In the genomic region with DNA sequence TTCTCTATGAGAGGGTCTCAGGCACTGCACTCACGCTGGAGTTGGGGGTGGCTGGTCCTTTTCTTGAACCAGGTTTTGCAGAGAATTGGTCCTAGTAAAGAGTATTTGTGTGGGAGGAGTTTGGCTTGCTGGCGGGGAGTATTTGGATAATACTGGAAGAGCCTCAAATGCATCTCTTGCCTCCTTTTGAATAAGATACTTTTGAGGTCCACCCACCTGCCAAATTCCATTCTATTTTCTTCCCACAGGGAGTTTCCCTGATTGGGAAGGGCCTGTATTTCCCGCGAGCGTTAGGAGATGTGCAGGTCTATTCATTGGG, we compare ENCODE assay signal across 8 cellular contexts. TPM values are rescaled to one million over a fixed set of nuclear protein-coding genes. Genes with fewer than 3 reads are reported as not detected.
DNase-seq lines count a peak whose midpoint lies in the region; ATAC-seq, FAIRE-seq and TF ChIP-seq lines count a peak whose summit lies in the region.

No MANE protein-coding gene starts in this region.

- H3K9ac ChIP-seq in GM12878 (ENCODE audit: control insufficient read depth, insufficient read depth, low read length) = no peak overlapping the region

- FAIRE-seq in GM12878 (lab: Jason Lieb, UNC) = no peak
- FAIRE-seq in GM12891 (lab: Jason Lieb, UNC) = no peak

- TF ChIP-seq RAD21 in GM12878 (IDR thresholded peaks at IDR 0.05; ENCODE audit: insufficient read depth, low read depth, low read length) = no peak

- POLR2A ChIA-PET in GM12878 (lab: Charles Lee) = interaction anchor here (0.6 to 0.7 kb wide), 2 partner anchors 151 to 390 kb away, joined by 3 to 4 read pairs; a partner anchor contains a TSS

- H3K27ac ChIP-seq in left ventricle myocardium inferior (replicated peaks) (peak overlapping the region; percentile 96), GM12878 (ENCODE audit: control insufficient read depth, insufficient read depth) (no peak overlapping the region), tibial nerve (peak overlapping the region; percentile 78 to 99 (median 86))

- H3K27me3 ChIP-seq in left ventricle myocardium inferior (ENCODE audit: low read depth) (no peaks in the 10 kb centered on the region), GM12878 (replicated peaks in 1 of 2; ENCODE audit: control insufficient read depth in 2 of 2, insufficient read depth in 2 of 2, low read length in 1 of 2) (no peaks in the 10 kb centered on the region), tibial nerve (no peaks in the 10 kb centered on the region)

- peak overlapping the region; percentile 25; the same call in 1 of the 2 replicates for H3K4me2 ChIP-seq in GM12878 (ENCODE audit: control insufficient read depth, insufficient read depth)

- no peaks in the 10 kb centered on the region for H3K9me3 ChIP-seq in left ventricle myocardium inferior (replicated peaks)
- no peaks in the 10 kb centered on the region for H3K9me3 ChIP-seq in GM12878 (replicated peaks; ENCODE audit: control insufficient read depth, insufficient read depth, low read length)
- H3K9me3 ChIP-seq in tibial nerve = no peaks in the 10 kb centered on the region

- H3K79me2 ChIP-seq in GM12878 (ENCODE audit: control insufficient read depth, insufficient read depth, low read length) = peaks cover 10% of the 10 kb centered on the region

- CTCF ChIA-PET in GM12878 (lab: Yijun Ruan, JAX) = interaction anchor here (1.1 to 1.6 kb wide), 2 partner anchors 10 to 152 kb away, joined by 3 to 4 read pairs; no protein-coding TSS in a partner anchor

- H3K4me3 ChIP-seq in left ventricle myocardium inferior (peak overlapping the region; percentile 88), GM12878 (peak overlapping the region; percentile 50; the same call in 1 of the 2 replicates), lower leg skin (ENCODE audit: low read depth, poor library complexity, severe bottlenecking) (peak overlapping the region; percentile 29), tibial nerve (peak overlapping the region; percentile 33 to 98 (median 78))

- H3K4me1 ChIP-seq in left ventricle myocardium inferior = peaks cover 30% of the 10 kb centered on the region
- peaks cover 12% of the 10 kb centered on the region for H3K4me1 ChIP-seq in GM12878 (ENCODE audit: control insufficient read depth, insufficient read depth, low read length)
- H3K4me1 ChIP-seq in tibial nerve = peaks cover 0 to 48% (median 9%) of the 10 kb centered on the region in 4 donors

- no peak for TF ChIP-seq POLR2A in GM12878 (IDR thresholded peaks at IDR 0.05; ENCODE audit: low read depth, low read length)
- TF ChIP-seq POLR2A in lower leg skin (IDR thresholded peaks at IDR 0.05) = no peak
- no peak for TF ChIP-seq POLR2A in tibial nerve (IDR thresholded peaks at IDR 0.05)
- TF ChIP-seq POLR2A in GM12891 (IDR thresholded peaks at IDR 0.05; ENCODE audit: low read depth, low read length) = no peak

- in situ Hi-C loops in GM12878 (cut with MboI) = no loop called here

- BruUV-seq in GM12878 (replicated peaks; lab: Mats Ljungman, UMichigan) = no TSS peak

- RAD21 ChIA-PET in GM12878 (lab: Charles Lee; ENCODE audit: unreplicated experiment) = no interaction called here

- no peak for TF ChIP-seq EP300 in GM12878 (IDR thresholded peaks at IDR 0.05; ENCODE audit: borderline replicate concordance in 1 of 2, control insufficient read depth in 1 of 2, low read depth in 2 of 2, low read length in 2 of 2)
- no peak for TF ChIP-seq EP300 in tibial nerve (IDR thresholded peaks at IDR 0.05)

- 17% methylated on average over 5 of the region's 5 CpGs for WGBS in GM12878 (ENCODE audit: insufficient coverage, insufficient replicate concordance, low lambda C conversion rate, missing lambda C conversion rate)
- 4% methylated on average over 5 of the region's 5 CpGs for WGBS in lower leg skin, 2 donors
- WGBS in tibial nerve, 2 donors = 2% methylated on average over 5 of the region's 5 CpGs

- SMC1A ChIA-PET in GM12878 (lab: Charles Lee; ENCODE audit: uncharacterized antibody, unreplicated experiment) = interaction anchor here (0.5 kb wide), 1 partner anchor 144 kb away, joined by 3 read pairs; no protein-coding TSS in a partner anchor

- intact Hi-C loops in left ventricle myocardium inferior (cut with micrococcal nuclease) (no loop called here), left ventricle myocardium superior (cut with micrococcal nuclease) (no loop called here), GM12878 (cut with micrococcal nuclease; ENCODE audit: unreplicated experiment) (no loop called here), lower leg skin (cut with DNase I; ENCODE audit: low total_unique reads) (no loop called here)

- DNase-seq in left ventricle myocardium inferior = no peak
- DNase-seq in left ventricle myocardium superior = no peak
- DNase-seq in GM12878 (ENCODE audit: low read depth, low spot score) = no peak
- DNase-seq in lower leg skin (ENCODE audit: low spot score in 2 of 2) = no peak
- peak in 1 of 2 donors; percentile 30 for DNase-seq in tibial nerve (ENCODE audit: low spot score in 2 of 2)
- DNase-seq in GM12891 (ENCODE audit: insufficient read length, low spot score) = no peak

- no peak for TF ChIP-seq CTCF in left ventricle myocardium inferior (IDR thresholded peaks at IDR 0.05; ENCODE audit: borderline replicate concordance)
- no peak for TF ChIP-seq CTCF in GM12878 (IDR thresholded peaks at IDR 0.05 in 2 of 3, conservative IDR thresholded peaks at IDR 0.05 in 1 of 3; ENCODE audit: control insufficient read depth in 2 of 3, extremely low read depth in 1 of 3, insufficient read depth in 1 of 3, low read depth in 3 of 3, low read length in 3 of 3)
- TF ChIP-seq CTCF in lower leg skin (IDR thresholded peaks at IDR 0.05) = no peak
- TF ChIP-seq CTCF in tibial nerve (IDR thresholded peaks at IDR 0.05) = no peak

- ATAC-seq in left ventricle myocardium superior (no peak), GM12878 (no peak), HG02884 (IDR thresholded peaks at IDR 0.05; ENCODE audit: unreplicated experiment) (no peak), GM19455 (IDR thresholded peaks at IDR 0.05; ENCODE audit: unreplicated experiment) (no peak)

- no peaks in the 10 kb centered on the region for H4K20me1 ChIP-seq in GM12878 (ENCODE audit: control insufficient read depth, insufficient read depth)

- H3K36me3 ChIP-seq in left ventricle myocardium inferior (no peaks in the 10 kb centered on the region), GM12878 (ENCODE audit: control insufficient read depth in 2 of 2, insufficient read depth in 2 of 2, low read length in 1 of 2) (no peaks in the 10 kb centered on the region), tibial nerve (no peaks in the 10 kb centered on the region)

- H2AFZ ChIP-seq in GM12878 (ENCODE audit: control insufficient read depth, low read depth, low read length) = peak overlapping the region; percentile 16

TF ChIP-seq in GM12878, 131 proteins besides CTCF, POLR2A, EP300 and RAD21 (continues in another document):
- TF ChIP-seq NRF1 (conservative IDR thresholded peaks at IDR 0.05; ENCODE audit: low read depth, low read length) (no peak), ZNF274 (IDR thresholded peaks at IDR 0.05; ENCODE audit: insufficient read depth, insufficient read length) (no peak)

TF ChIP-seq in GM12891, 5 proteins besides CTCF, POLR2A, EP300 and RAD21:
- TF ChIP-seq PAX5 (IDR thresholded peaks at IDR 0.05; ENCODE audit: insufficient read depth, low read length, severe bottlenecking) (no peak), POU2F2 (IDR thresholded peaks at IDR 0.05; ENCODE audit: low read depth, low read length) (no peak), POLR2AphosphoS5 (IDR thresholded peaks at IDR 0.05; ENCODE audit: low read depth, low read length) (no peak), TAF1 (IDR thresholded peaks at IDR 0.05; ENCODE audit: low read depth, low read length) (no peak), SPI1 (IDR thresholded peaks at IDR 0.05; ENCODE audit: low read depth, low read length) (no peak)

RNA-seq across cellular contexts. Expression of a gene that starts 0.5 kb away (rescaled TPM):
- total RNA-seq in left ventricle myocardium inferior (4.3 TPM), left ventricle myocardium superior (5.1 TPM), GM12878 (2014; rRNA removed) (5.6 and 8.3 TPM in 2 replicates), GM12878 (2014; rRNA removed; fragmentation: Illumina TruSeq; extraction: Trizol) (8.8 and 9.4 TPM in 2 replicates), GM12878 (2021) (7.1 and 7.3 TPM in 2 replicates), lower leg skin (10 to 100 TPM; 18.7 to 46.2 (median 21.2) TPM), tibial nerve (10 to 100 TPM; 19.6 to 46.8 (median 37.2) TPM)
- 30.0 and 31.2 TPM in 2 replicates for total RNA-seq in GM12878 (2013; cell fraction: nucleolus; rRNA removed)
- polyA plus RNA-seq in GM12878 (2011; ENCODE audit: low read depth) = 1.9 TPM
- polyA plus RNA-seq in GM12878 (2011; rRNA removed) (7.4 and 13.0 TPM in 2 replicates), GM12878 (2014; fragmentation: Illumina TruSeq; extraction: Trizol) (7.2 and 8.3 TPM in 2 replicates), GM12878 (2014; fragmentation: Nextera tagmentation; extraction: Ambion mirVana) (1 to 10 TPM; 1.9 to 2.2 TPM), GM12878 (2014; rRNA removed) (3.2 and 4.2 TPM in 2 replicates), GM12878 (2016; fragmentation: Nextera tagmentation; extraction: Ambion mirVana) (1 to 10 TPM; 7.4 to 8.0 TPM)
- polyA plus RNA-seq in GM12878 (2011; cell fraction: cytosol; rRNA removed) = 2.5 and 2.9 TPM in 2 replicates
- 7.4 and 8.6 TPM in 2 replicates for polyA plus RNA-seq in GM12878 (2011; cell fraction: nucleus; rRNA removed)
- polyA plus RNA-seq in GM12878 (2012) = 3.0 and 5.1 TPM in 2 replicates
- 5.9 and 9.2 TPM in 2 replicates for polyA minus RNA-seq in GM12878 (2011; rRNA and poly(A)+ RNA removed)
- polyA minus RNA-seq in GM12878 (2011; cell fraction: cytosol; rRNA and poly(A)+ RNA removed) = 2.7 and 4.3 TPM in 2 replicates
- polyA minus RNA-seq in GM12878 (2011; cell fraction: nucleus; rRNA and poly(A)+ RNA removed) = 2.4 and 5.4 TPM in 2 replicates
- polyA plus RNA-seq in GM12891 (2012; ENCODE audit: low read depth, missing spikeins) = 1.4 TPM

Comparison
In these comparisons a context has a peak if more than half of its experiments do, and no peak if none do; other contexts are left out.
1. H3K4me3 ChIP-seq: peak in every context shown above with its lines; median percentile 88 in left ventricle myocardium inferior; 78 in tibial nerve; 50 in GM12878; 29 in lower leg skin.